In genomic region chr16:86046901-86047300, GRCh38 we compare ENCODE assay signal across 21 cellular contexts.
"Had no signal": no experiment of that assay in that cellular context is flagged by ENCODE, and none has a peak within 500 bp of the region (broad histone marks: within the 10 kb centered on the region; RNA-seq: fewer than 3 reads in every experiment).

No MANE protein-coding gene starts in this region.

- H3K9me3 Mint-ChIP-seq: activated T-cell treated with anti-CD3 and anti-CD28 coated beads, Interleukin-2, amount 50 U/mL, for 24 hours; activated T-helper 2 cell treated with anti-CD3 and anti-CD28 coated beads, Interferon-gamma antibody, Interleukin-2, Interleukin-4, amounts not matched to agents 10 μg/mL and 5 μg/mL and 100 μg/mL, durations not matched to agents 14 hours and 24 hours and 36 hours; memory B cell; naive B cell; neural crest cell had no signal

- H3K36me3 Mint-ChIP-seq: activated naive CD8-positive, alpha-beta T cell; memory B cell; naive B cell had no signal

- DNase-seq: activated CD4-positive, alpha-beta T cell treated with anti-CD3 and anti-CD28 coated beads, Interleukin-2, amount 50 U/mL, for 4 hours; activated CD8-positive, alpha-beta memory T cell treated with anti-CD3 and anti-CD28 coated beads for 24 hours; activated CD8-positive, alpha-beta memory T cell treated with anti-CD3 and anti-CD28 coated beads, Interleukin-2, amount 50 U/mL, for 4 hours; activated naive CD4-positive, alpha-beta T cell; activated T-cell treated with anti-CD3 and anti-CD28 coated beads, Interleukin-2, amount 50 U/mL, for 24 hours; amygdala; cerebellar nuclear complex; erythroblast; foreskin fibroblast; kidney glomerular epithelial cell; naive B cell; stimulated activated CD4-positive, alpha-beta T cell treated with anti-CD3 and anti-CD28 coated beads, Interleukin-4, amount 100 ng/mL, for 24 hours; stimulated activated naive CD4-positive, alpha-beta T cell treated with Interleukin-2 at 50 U/mL for 16 hours; T-helper 9 cell; upper lobe of left lung had no signal

- H3K4me3 ChIP-seq: thoracic aorta, upper lobe of left lung had no signal

- H3K27me3 ChIP-seq: upper lobe of left lung had no signal

- H3K27ac Mint-ChIP-seq: activated naive CD8-positive, alpha-beta T cell; activated T-cell treated with anti-CD3 and anti-CD28 coated beads, Interleukin-2, amount 50 U/mL, for 24 hours; activated T-helper 2 cell treated with anti-CD3 and anti-CD28 coated beads, Interferon-gamma antibody, Interleukin-2, Interleukin-4, amounts not matched to agents 10 μg/mL and 5 μg/mL and 100 μg/mL, durations not matched to agents 14 hours and 24 hours and 36 hours; memory B cell had no signal

- H3K27ac ChIP-seq: thoracic aorta, upper lobe of left lung had no signal

- H3K4me3 Mint-ChIP-seq: activated naive CD8-positive, alpha-beta T cell; activated T-cell treated with anti-CD3 and anti-CD28 coated beads, Interleukin-2, amount 50 U/mL, for 24 hours; memory B cell; neural crest cell had no signal

- FAIRE-seq: endometrium had no signal

- H3K36me3 ChIP-seq: thoracic aorta, upper lobe of left lung had no signal

- H3K9me3 ChIP-seq: thoracic aorta, upper lobe of left lung had no signal
